In the genomic region with DNA sequence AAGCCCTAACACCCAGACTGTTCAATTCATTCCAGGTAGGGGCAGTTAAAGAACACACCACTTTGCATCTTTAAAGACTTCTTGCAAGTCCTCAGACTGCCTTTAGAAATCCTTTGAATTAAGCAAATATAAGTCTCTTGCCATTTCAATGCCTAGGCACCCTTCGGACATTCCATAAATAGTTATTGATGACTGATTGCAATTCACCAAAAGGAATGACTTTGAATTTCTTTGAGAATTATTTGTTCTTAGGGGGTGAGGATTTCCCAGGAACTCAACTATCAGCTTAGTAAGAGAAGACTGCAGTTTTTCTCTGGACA, we compare ENCODE assay signal across 10 cellular contexts. TPM values are rescaled to one million over a fixed set of nuclear protein-coding genes. Genes with fewer than 3 reads are reported as not detected.
DNase-seq lines count a peak whose midpoint lies in the region; ATAC-seq and TF ChIP-seq lines count a peak whose summit lies in the region.
"Had no signal": no experiment of that assay in that cellular context is flagged by ENCODE, and none has a peak within 500 bp of the region (broad histone marks: within the 10 kb centered on the region; RNA-seq: fewer than 3 reads in every experiment).

No MANE protein-coding gene starts in this region.

- H3K9me3 Mint-ChIP-seq in activated T-cell treated with anti-CD3 and anti-CD28 coated beads, Interleukin-2, amount 50 U/mL, for 24 hours, result no peaks in the 10 kb centered on the region
- peaks cover under 1% of the 10 kb centered on the region for H3K9me3 Mint-ChIP-seq in activated naive CD8-positive, alpha-beta T cell treated with anti-CD3 and anti-CD28 coated beads, Interleukin-2, amount 50 U/mL, for 24 hours

- H3K27ac Mint-ChIP-seq in activated T-cell treated with anti-CD3 and anti-CD28 coated beads, Interleukin-2, amount 50 U/mL, for 24 hours, result no peak overlapping the region
- no peak overlapping the region for H3K27ac Mint-ChIP-seq in activated naive CD8-positive, alpha-beta T cell treated with anti-CD3 and anti-CD28 coated beads, Interleukin-2, amount 50 U/mL, for 24 hours

- ATAC-seq in activated naive CD8-positive, alpha-beta T cell treated with anti-CD3 and anti-CD28 coated beads, Interleukin-2, amount 50 U/mL, for 24 hours, result no peak
- ATAC-seq in left lung (no peak), esophagus mucosa (no peak)

- H3K27ac ChIP-seq in left lung, result no peak overlapping the region
- H3K27ac ChIP-seq in testis, result peak overlapping the region; percentile 93 to 94

- H3K9me3 ChIP-seq in left lung (no peaks in the 10 kb centered on the region), testis (no peaks in the 10 kb centered on the region)

- intact Hi-C loops in left lung (cut with DNase I) (loop anchor here in 1 of 2 donors (10.0 kb wide), 1 partner anchor 56 kb away; no protein-coding TSS in a partner anchor), testis (cut with DNase I; ENCODE audit: low total_unique reads) (no loop called here)

- WGBS in testis, 2 donors, result 42 to 58% methylated on average over 1 of the region's 1 CpG

- H3K27me3 Mint-ChIP-seq in activated T-cell treated with anti-CD3 and anti-CD28 coated beads, Interleukin-2, amount 50 U/mL, for 24 hours, result peaks cover 32% of the 10 kb centered on the region
- H3K27me3 Mint-ChIP-seq in activated naive CD8-positive, alpha-beta T cell treated with anti-CD3 and anti-CD28 coated beads, Interleukin-2, amount 50 U/mL, for 24 hours, result peaks cover 17% of the 10 kb centered on the region

- H3K4me1 Mint-ChIP-seq in activated T-cell treated with anti-CD3 and anti-CD28 coated beads, Interleukin-2, amount 50 U/mL, for 24 hours (ENCODE audit: low read depth), result peaks cover 20% of the 10 kb centered on the region
- H3K4me1 Mint-ChIP-seq in activated naive CD8-positive, alpha-beta T cell treated with anti-CD3 and anti-CD28 coated beads, Interleukin-2, amount 50 U/mL, for 24 hours, result peaks cover 13% of the 10 kb centered on the region

- H3K36me3 Mint-ChIP-seq in activated T-cell treated with anti-CD3 and anti-CD28 coated beads, Interleukin-2, amount 50 U/mL, for 24 hours (ENCODE audit: low read depth), result peaks cover 3% of the 10 kb centered on the region
- no peaks in the 10 kb centered on the region for H3K36me3 Mint-ChIP-seq in activated naive CD8-positive, alpha-beta T cell treated with anti-CD3 and anti-CD28 coated beads, Interleukin-2, amount 50 U/mL, for 24 hours (ENCODE audit: low read depth)

- peak overlapping the region; percentile 55 for H3K4me3 Mint-ChIP-seq in activated T-cell treated with anti-CD3 and anti-CD28 coated beads, Interleukin-2, amount 50 U/mL, for 24 hours
- peak overlapping the region; percentile 32 for H3K4me3 Mint-ChIP-seq in activated naive CD8-positive, alpha-beta T cell treated with anti-CD3 and anti-CD28 coated beads, Interleukin-2, amount 50 U/mL, for 24 hours

- no peak for DNase-seq in activated T-cell treated with anti-CD3 and anti-CD28 coated beads, Interleukin-2, amount 50 U/mL, for 24 hours
- no peak for DNase-seq in activated T-cell treated with anti-CD3 and anti-CD28 coated beads, Interleukin-2, amount 50 U/mL, for 48 hours
- no peak for DNase-seq in activated naive CD8-positive, alpha-beta T cell treated with anti-CD3 and anti-CD28 coated beads, Interleukin-2, amount 50 U/mL, for 24 hours
- DNase-seq in left lung (no peak), testis (no peak), GM19240 (ENCODE audit: insufficient read length, low spot score) (no peak), NCI-H187 (lab: John Stamatoyannopoulos, UW) (no peak)
- DNase-seq: DMS 273 treated with DMSO at 0.1 percent for 48 hours had no signal

- TF ChIP-seq CTCF in left lung (IDR thresholded peaks at IDR 0.05) (no peak), testis (IDR thresholded peaks at IDR 0.05) (no peak)

- no peak for TF ChIP-seq POLR2A in testis (IDR thresholded peaks at IDR 0.05)

- H3K4me1 ChIP-seq in left lung (peaks cover 0 to 8% of the 10 kb centered on the region in 2 donors), testis (no peaks in the 10 kb centered on the region)

- peaks cover 11 to 34% of the 10 kb centered on the region in 2 donors for H3K27me3 ChIP-seq in left lung
- no peaks in the 10 kb centered on the region for H3K27me3 ChIP-seq in testis

- no peaks in the 10 kb centered on the region for H3K36me3 ChIP-seq in left lung
- no peaks in the 10 kb centered on the region for H3K36me3 ChIP-seq in testis (ENCODE audit: low read depth, missing control alignments)

- peak overlapping the region; percentile 49 to 61 for H3K4me3 ChIP-seq in left lung
- H3K4me3 ChIP-seq in testis, result peak overlapping the region; percentile 74 to 80

RNA-seq across cellular contexts. Expression of gene MYEF2, which starts 0.5 kb away (rescaled TPM):
- total RNA-seq in left lung (10 to 100 TPM; 19.7 to 25.4 TPM), testis (10 to 100 TPM; 69.9 to 93.8 TPM), esophagus mucosa (0.56 TPM)
- polyA plus RNA-seq in testis (ENCODE audit: insufficient read depth, low read depth, low replicate concordance), result 69.3 TPM

RNA-seq across cellular contexts. Expression of gene CTXN2, which starts 12.9 kb away (rescaled TPM):
- not detected for total RNA-seq in left lung
- total RNA-seq in testis, result 1 to 10 TPM in 1 of 2 donors, under 1 TPM in 1; 0.25 to 1.0 TPM
- polyA plus RNA-seq in testis (ENCODE audit: insufficient read depth, low read depth, low replicate concordance), result 1.6 TPM
- not detected for total RNA-seq in esophagus mucosa
- total RNA-seq: liver had no signal
- polyA plus RNA-seq: liver had no signal

RNA-seq across cellular contexts. Expression of gene SLC12A1, which starts 27.5 kb away (rescaled TPM):
- not detected for total RNA-seq in left lung
- under 1 TPM; 0.55 to 0.62 TPM for total RNA-seq in testis
- 1.2 TPM for polyA plus RNA-seq in testis (ENCODE audit: insufficient read depth, low read depth, low replicate concordance)
- not detected for total RNA-seq in esophagus mucosa

RNA-seq across cellular contexts. Expression of gene SLC24A5, which starts 57.8 kb away (rescaled TPM):
- 1 to 10 TPM in 1 of 2 donors, under 1 TPM in 1; 0.50 to 6.5 TPM for total RNA-seq in left lung
- total RNA-seq in testis, result under 1 TPM in 1 of 2 donors, not detected in 1; 0.63 TPM
- 1.8 TPM for polyA plus RNA-seq in testis (ENCODE audit: insufficient read depth, low read depth, low replicate concordance)
- not detected for total RNA-seq in esophagus mucosa
- total RNA-seq: liver had no signal
- polyA plus RNA-seq: liver had no signal

Comparison
In these comparisons a context has a peak if more than half of its experiments do, and no peak if none do; other contexts are left out.
1. H3K27ac ChIP-seq: peak in testis (2 of 2); none in left lung (0 of 2).
2. RNA of gene MYEF2, which starts 0.5 kb away (total RNA-seq): 69.9 to 93.8 TPM in testis and 19.7 to 25.4 TPM in left lung; 0.56 TPM in esophagus mucosa (single experiment); every median in the first group is over 10 times any median in the second.